ENCODE assay signal across 8 cellular contexts in the genomic region with DNA sequence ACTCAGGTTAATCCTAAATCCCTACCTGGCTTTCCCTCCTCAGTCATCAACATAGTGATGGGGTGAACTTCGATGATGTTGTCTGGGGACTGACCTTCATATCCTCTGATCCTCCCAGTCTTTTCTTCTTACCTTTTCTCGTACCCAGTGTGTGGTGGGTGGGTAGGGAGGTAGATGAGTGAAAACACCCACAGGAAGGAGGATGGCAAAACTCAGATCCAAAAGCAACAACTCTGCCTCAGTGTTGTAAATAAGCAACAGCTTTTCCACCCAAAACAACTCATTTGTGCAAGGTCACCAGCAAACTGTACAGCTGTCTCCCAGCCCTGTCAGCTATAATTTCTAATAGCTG. TPM values are rescaled to one million over a fixed set of nuclear protein-coding genes. Genes with fewer than 3 reads are reported as not detected.
DNase-seq lines count a peak whose midpoint lies in the region; ATAC-seq lines count a peak whose summit lies in the region.

No MANE protein-coding gene starts in this region.

- H3K4me1 ChIP-seq in subcutaneous abdominal adipose tissue (ENCODE audit: control insufficient read depth in 5 of 5, insufficient read depth in 5 of 5, low read length in 5 of 5): peaks cover 6 to 62% (median 56%) of the 10 kb centered on the region in 5 donors

- H3K4me3 Mint-ChIP-seq in activated CD8-positive, alpha-beta memory T cell treated with anti-CD3 and anti-CD28 coated beads, Interleukin-2, amount 10 ng/mL, durations not matched to agents 7 days and 5 days: peak overlapping the region; percentile 51
- H3K4me3 Mint-ChIP-seq in T-cell (peak overlapping the region; percentile 71 to 79 (median 75)), immature natural killer cell (peak overlapping the region; percentile 60 to 88 (median 80))

- POLR2A ChIA-PET in T-cell (lab: Charles Lee): interaction anchor here (0.6 to 1.4 kb wide), 6 partner anchors 13 to 133 kb away, joined by 3 to 5 read pairs (median 3); partner anchors contain the start of gene VOPP1 (in 1 of the 2)

- no peak overlapping the region for H3K4me3 ChIP-seq in subcutaneous abdominal adipose tissue (ENCODE audit: low read depth in 1 of 5, low read length in 5 of 5)

- CTCF ChIA-PET in activated CD8-positive, alpha-beta memory T cell treated with anti-CD3 and anti-CD28 coated beads, Interleukin-2, amount 10 ng/mL, durations not matched to agents 7 days and 5 days (lab: Charles Lee): interaction anchor here (1.2 to 3.8 kb wide), 8 partner anchors 10 to 224 kb away, joined by 3 to 33 read pairs (median 6); partner anchors contain the start of gene VOPP1
- CTCF ChIA-PET in T-cell (lab: Charles Lee): interaction anchor here (0.6 to 1.7 kb wide), 8 partner anchors 10 to 458 kb away, joined by 3 to 7 read pairs (median 4); no protein-coding TSS in a partner anchor

- peaks cover 20% of the 10 kb centered on the region for H3K36me3 Mint-ChIP-seq in activated CD8-positive, alpha-beta memory T cell treated with anti-CD3 and anti-CD28 coated beads, Interleukin-2, amount 10 ng/mL, durations not matched to agents 7 days and 5 days
- H3K36me3 Mint-ChIP-seq in T-cell (peaks cover 3% of the 10 kb centered on the region), immature natural killer cell (peaks cover 0 to 2% (median 0%) of the 10 kb centered on the region in 3 donors)

- ATAC-seq in activated CD8-positive, alpha-beta memory T cell treated with anti-CD3 and anti-CD28 coated beads, Interleukin-2, amount 10 ng/mL, durations not matched to agents 7 days and 5 days: peak; percentile 15
- ATAC-seq in T-cell (replicated peaks in 1 of 4): peak in 1 of 4 experiments; percentile 6

- DNase-seq in activated CD8-positive, alpha-beta memory T cell treated with anti-CD3 and anti-CD28 coated beads, Interleukin-2, amount 10 ng/mL, durations not matched to agents 7 days and 5 days: no peak
- no peak for DNase-seq in activated CD8-positive, alpha-beta memory T cell treated with anti-CD3 and anti-CD28 coated beads, Interleukin-2, amount 50 U/mL, for 48 hours
- DNase-seq in T-cell: no peak
- no peak for DNase-seq in immature natural killer cell
- no peak for DNase-seq in RKO (ENCODE audit: low spot score)
- DNase-seq in GOT3 (lab: John Stamatoyannopoulos, UW): no peak
- DNase-seq in cerebellum (ENCODE audit: low spot score): no peak

- H3K27ac ChIP-seq in subcutaneous abdominal adipose tissue (ENCODE audit: low read depth, low read length): peak overlapping the region; percentile 47

- peaks cover 78% of the 10 kb centered on the region for H3K4me1 Mint-ChIP-seq in activated CD8-positive, alpha-beta memory T cell treated with anti-CD3 and anti-CD28 coated beads, Interleukin-2, amount 10 ng/mL, durations not matched to agents 7 days and 5 days
- H3K4me1 Mint-ChIP-seq in T-cell (peaks cover 92 to 95% (median 93%) of the 10 kb centered on the region in 3 donors), immature natural killer cell (peaks cover 86 to 94% of the 10 kb centered on the region in 2 donors)

- H3K36me3 ChIP-seq in subcutaneous abdominal adipose tissue (ENCODE audit: control insufficient read depth in 5 of 5, insufficient read depth in 5 of 5, low read length in 5 of 5): no peaks in the 10 kb centered on the region

- no peaks in the 10 kb centered on the region for H3K27me3 ChIP-seq in subcutaneous abdominal adipose tissue (ENCODE audit: control insufficient read depth in 5 of 5, insufficient read depth in 4 of 5, low read length in 5 of 5)

- H3K9me3 Mint-ChIP-seq in activated CD8-positive, alpha-beta memory T cell treated with anti-CD3 and anti-CD28 coated beads, Interleukin-2, amount 10 ng/mL, durations not matched to agents 7 days and 5 days (ENCODE audit: low read depth): no peaks in the 10 kb centered on the region
- H3K9me3 Mint-ChIP-seq in T-cell (no peaks in the 10 kb centered on the region), immature natural killer cell (no peaks in the 10 kb centered on the region)

- peaks cover 10% of the 10 kb centered on the region for H3K27me3 Mint-ChIP-seq in activated CD8-positive, alpha-beta memory T cell treated with anti-CD3 and anti-CD28 coated beads, Interleukin-2, amount 10 ng/mL, durations not matched to agents 7 days and 5 days
- H3K27me3 Mint-ChIP-seq in T-cell: no peaks in the 10 kb centered on the region
- H3K27me3 Mint-ChIP-seq in immature natural killer cell (ENCODE audit: low read depth in 3 of 3): peaks cover 0 to 9% (median 5%) of the 10 kb centered on the region in 3 donors

- H3K9ac ChIP-seq in subcutaneous abdominal adipose tissue (ENCODE audit: low read length in 5 of 5): peak overlapping the region in 3 of 5 donors; percentile 43 to 51 (median 47)

- H3K9me3 ChIP-seq in subcutaneous abdominal adipose tissue (ENCODE audit: control insufficient read depth in 5 of 5, low read length in 5 of 5): no peaks in the 10 kb centered on the region

- H3K27ac Mint-ChIP-seq in activated CD8-positive, alpha-beta memory T cell treated with anti-CD3 and anti-CD28 coated beads, Interleukin-2, amount 10 ng/mL, durations not matched to agents 7 days and 5 days: peak overlapping the region; percentile 88
- H3K27ac Mint-ChIP-seq in T-cell: peak overlapping the region; percentile 92 to 97
- H3K27ac Mint-ChIP-seq in immature natural killer cell: peak overlapping the region; percentile 90 to 96 (median 92)

RNA-seq across cellular contexts. Expression of gene VOPP1, which starts 38.6 kb away (rescaled TPM):
- total RNA-seq in activated CD8-positive, alpha-beta memory T cell treated with anti-CD3 and anti-CD28 coated beads, Interleukin-2, amount 10 ng/mL, durations not matched to agents 7 days and 5 days: 10 to 100 TPM; 42.3 to 67.3 TPM
- total RNA-seq in T-cell (100 to 1,000 TPM in 1 of 5 donors, 10 to 100 TPM in 4; 84.0 to 106 (median 94.8) TPM), cerebellum (83.1 TPM)
- 100 to 1,000 TPM in 1 of 3 donors, 10 to 100 TPM in 2; 54.0 to 119 (median 57.9) TPM for polyA plus RNA-seq in immature natural killer cell
